ENCODE assay signal across 8 cellular contexts in genomic region chr16:58025351-58026138, GRCh38. TPM values are rescaled to one million over a fixed set of nuclear protein-coding genes. Genes with fewer than 3 reads are reported as not detected.
A peak's percentile ranks its signal among the peaks of the same experiment; 100 is the strongest.
DNase-seq lines count a peak whose midpoint lies in the region; ATAC-seq and TF ChIP-seq lines count a peak whose summit lies in the region.

Gene MMP15, plus strand, starts transcription at chr16:58025754. Its CDS starts 597 bp downstream, at chr16:58026351.

- in situ Hi-C loops in astrocyte of the spinal cord (cut with HindIII; ENCODE audit: low sequenced_read_pairs), result no loop called here

- H3K4me3 Mint-ChIP-seq in CD8-positive, alpha-beta T cell, result peak within 1 kb of the TSS; percentile 90

- intact Hi-C loops in CD8-positive, alpha-beta T cell (cut with DNase I, micrococcal nuclease), result loop anchor here (2.0 to 10.0 kb wide), 3 partner anchors 41 to 729 kb away; partner anchors contain the start of gene GINS3 (in 1 of the 2)
- intact Hi-C loops in sigmoid colon (cut with DNase I), result loop anchor here (2.0 to 10.0 kb wide), 3 partner anchors 103 to 369 kb away; partner anchors contain the start of genes CFAP20, CSNK2A2 and GINS3

- peak in 6 of 7 experiments; percentile 39 to 69 (median 58) for DNase-seq in CD8-positive, alpha-beta T cell
- DNase-seq in MG63, result peak; percentile 84
- peak; percentile 32 to 71 (median 54) for DNase-seq in T-helper 2 cell
- peak; percentile 55 for DNase-seq in astrocyte of the spinal cord (ENCODE audit: low read depth, low spot score)
- DNase-seq in iPS DF 4.7 (ENCODE audit: extremely low read depth, low spot score), result peak; percentile 91
- DNase-seq in sigmoid colon, result peak; percentile 80

- ATAC-seq in CD8-positive, alpha-beta T cell, result peak; percentile 65
- ATAC-seq in GM21367 (IDR thresholded peaks at IDR 0.05; ENCODE audit: unreplicated experiment), result peak; percentile 51
- no peak for ATAC-seq in GM18870 (IDR thresholded peaks at IDR 0.05; ENCODE audit: unreplicated experiment)

- H3K4me3 ChIP-seq in CD8-positive, alpha-beta T cell (ENCODE audit: low read depth, low read length), result peak within 1 kb of the TSS; percentile 60
- H3K4me3 ChIP-seq in MG63 (peak within 1 kb of the TSS; percentile 57), astrocyte of the spinal cord (ENCODE audit: low read depth, low read length) (peak within 1 kb of the TSS; percentile 49), sigmoid colon (peak within 1 kb of the TSS; percentile 51 to 89 (median 70))

- H3K27ac ChIP-seq in CD8-positive, alpha-beta T cell (ENCODE audit: low read depth, low read length), result peak within 1 kb of the TSS; percentile 18
- H3K27ac ChIP-seq in sigmoid colon, result peak within 1 kb of the TSS; percentile 86 to 91 (median 89)

- peaks cover 3% of the 10 kb centered on the region for H3K36me3 Mint-ChIP-seq in CD8-positive, alpha-beta T cell

- H3K27me3 ChIP-seq in CD8-positive, alpha-beta T cell (ENCODE audit: insufficient read depth, low read length), result no peaks in the 10 kb centered on the region
- H3K27me3 ChIP-seq in MG63, result peaks cover 7% of the 10 kb centered on the region
- H3K27me3 ChIP-seq in sigmoid colon, result no peaks in the 10 kb centered on the region

- H3K4me1 Mint-ChIP-seq in CD8-positive, alpha-beta T cell (ENCODE audit: low read depth), result peaks cover 13% of the 10 kb centered on the region

- TF ChIP-seq POLR2A in sigmoid colon (IDR thresholded peaks at IDR 0.05), result no peak

- 0% methylated on average over 90 of the region's 90 CpGs for WGBS in sigmoid colon, 2 donors

- no peaks in the 10 kb centered on the region for H3K9me3 Mint-ChIP-seq in CD8-positive, alpha-beta T cell

- peak within 1 kb of the TSS; percentile 83 for H3K27ac Mint-ChIP-seq in CD8-positive, alpha-beta T cell

- TF ChIP-seq CTCF in CD8-positive, alpha-beta T cell (IDR thresholded peaks at IDR 0.05), result no peak
- TF ChIP-seq CTCF in astrocyte of the spinal cord (IDR thresholded peaks at IDR 0.05; ENCODE audit: low read depth, low read length), result no peak
- no peak for TF ChIP-seq CTCF in sigmoid colon (IDR thresholded peaks at IDR 0.05)

- H3K4me1 ChIP-seq in CD8-positive, alpha-beta T cell (ENCODE audit: insufficient read depth, low read length), result peaks cover 8% of the 10 kb centered on the region
- H3K4me1 ChIP-seq in sigmoid colon, result peaks cover 1 to 74% (median 64%) of the 10 kb centered on the region in 4 donors

- H3K27me3 Mint-ChIP-seq in CD8-positive, alpha-beta T cell (ENCODE audit: low read depth), result peaks cover 6% of the 10 kb centered on the region

- TF ChIP-seq EP300 in sigmoid colon (IDR thresholded peaks at IDR 0.05), result no peak

- POLR2A ChIA-PET in CD8-positive, alpha-beta T cell (lab: Charles Lee), result interaction anchor here (1.1 kb wide), 1 partner anchor 25 kb away, joined by 4 read pairs; the partner anchor contains the start of gene ZNF319

- H3K36me3 ChIP-seq in CD8-positive, alpha-beta T cell (ENCODE audit: insufficient read depth, low read length), result no peaks in the 10 kb centered on the region
- H3K36me3 ChIP-seq in MG63, result 0 out of 2 replicates have a peak, but pooled peaks cover 5% of the 10 kb centered on the region
- H3K36me3 ChIP-seq in sigmoid colon, result no peaks in the 10 kb centered on the region

- CTCF ChIA-PET in CD8-positive, alpha-beta T cell (lab: Charles Lee), result interaction anchor here (1.1 to 2.7 kb wide), 2 partner anchors 104 to 126 kb away, joined by 3 to 13 read pairs; partner anchors contain the start of gene CFAP20

- no peaks in the 10 kb centered on the region for H3K9me3 ChIP-seq in CD8-positive, alpha-beta T cell (ENCODE audit: low read length)
- no peaks in the 10 kb centered on the region for H3K9me3 ChIP-seq in MG63
- H3K9me3 ChIP-seq in sigmoid colon, result no peaks in the 10 kb centered on the region

RNA-seq across cellular contexts. Expression of gene MMP15, which starts in this region (rescaled TPM):
- total RNA-seq in CD8-positive, alpha-beta T cell, result under 1 TPM; 0.19 to 0.92 TPM
- total RNA-seq in MG63 (2014; rRNA removed; shearing (Covaris generic); ENCODE audit: low replicate concordance), result 9.9 and 14.5 TPM in 2 replicates
- 10 to 100 TPM in 1 of 4 donors, 1 to 10 TPM in 3; 2.3 to 10.5 (median 5.1) TPM for total RNA-seq in sigmoid colon
- 10 to 100 TPM; 10.8 to 54.0 (median 13.4) TPM for polyA plus RNA-seq in sigmoid colon

Comparison
In these comparisons a context has a peak if more than half of its experiments do, and no peak if none do; other contexts are left out.
1. Peak in DNase-seq, ATAC-seq, H3K4me3 ChIP-seq and H3K27ac ChIP-seq in CD8-positive, alpha-beta T cell; RNA of the gene not detected or under 1 TPM.